In the genomic region with DNA sequence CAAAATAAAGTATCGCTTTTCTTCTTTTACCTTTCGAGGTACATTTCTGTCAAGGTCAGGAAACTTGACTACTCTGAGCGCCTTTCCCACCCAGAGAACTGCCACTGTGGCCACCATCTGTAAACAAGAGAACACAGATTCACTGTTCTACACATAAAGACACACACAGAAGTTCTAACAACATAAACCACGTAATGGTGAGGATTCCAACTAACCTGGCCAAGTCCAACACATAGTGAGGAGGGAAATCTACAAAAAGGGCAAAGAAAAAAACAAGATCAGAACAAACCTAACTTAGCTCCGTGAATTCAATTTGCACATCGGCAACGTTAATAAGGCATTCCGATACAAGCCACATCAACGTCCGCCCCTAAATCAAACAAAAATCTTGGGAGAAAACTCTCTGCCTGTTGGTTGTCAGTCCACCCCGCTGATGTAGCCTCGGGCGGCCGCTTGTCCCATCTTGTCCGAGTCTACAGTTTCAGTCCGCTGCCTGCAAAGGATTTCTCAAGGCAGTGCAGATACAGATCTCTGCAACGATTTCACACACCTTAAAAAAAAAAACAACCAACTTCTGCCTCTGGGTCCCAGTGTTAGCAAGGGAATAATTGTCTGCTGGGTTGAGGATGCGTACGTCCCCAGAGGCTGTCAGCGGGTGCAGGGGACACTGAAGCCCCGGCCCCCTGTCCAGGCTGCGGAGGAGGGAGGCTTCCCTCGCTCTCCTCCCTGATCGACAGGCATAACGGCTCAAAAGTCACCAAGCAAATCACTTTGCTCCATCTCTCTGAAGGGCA, we compare ENCODE assay signal across 8 cellular contexts. TPM values are rescaled to one million over a fixed set of nuclear protein-coding genes. Genes with fewer than 3 reads are reported as not detected.
DNase-seq lines count a peak whose midpoint lies in the region; ATAC-seq, FAIRE-seq and TF ChIP-seq lines count a peak whose summit lies in the region.

No MANE protein-coding gene starts in this region.

- H3K27me3 ChIP-seq in ACC112 (ENCODE audit: insufficient read depth, low read length) (no peaks in the 10 kb centered on the region), heart left ventricle (no peaks in the 10 kb centered on the region), parathyroid adenoma (ENCODE audit: control insufficient read depth, insufficient read depth, low read length) (no peaks in the 10 kb centered on the region)

- TF ChIP-seq CTCF in heart left ventricle (IDR thresholded peaks at IDR 0.05) (no peak), parathyroid adenoma (IDR thresholded peaks at IDR 0.05) (no peak)

- 2 to 4% (median 4%) methylated on average over 25 of the region's 25 CpGs for WGBS in adipose tissue, 3 donors
- WGBS in heart left ventricle, 4 donors = 2 to 4% (median 3%) methylated on average over 22 to 25 of the region's 25 CpGs

- H3K9ac ChIP-seq in parathyroid adenoma = no peak overlapping the region

- 0 out of 2 replicates have a peak, but pooled peaks cover 3% of the 10 kb centered on the region for H3K36me3 ChIP-seq in ACC112 (ENCODE audit: insufficient read depth, low read length)
- H3K36me3 ChIP-seq in heart left ventricle = peaks cover 0 to 31% (median 24%) of the 10 kb centered on the region in 9 donors
- H3K36me3 ChIP-seq in parathyroid adenoma (ENCODE audit: control insufficient read depth, insufficient read depth, low read length) = no peaks in the 10 kb centered on the region

- H3K4me3 ChIP-seq in ACC112 (ENCODE audit: low read depth, low read length) (peak overlapping the region; percentile 91), heart left ventricle (peak overlapping the region; percentile 70 to 95 (median 80)), parathyroid adenoma (ENCODE audit: low read depth, low read length) (peak overlapping the region; percentile 80)

- H3K4me1 ChIP-seq in ACC112 (ENCODE audit: control insufficient read depth, insufficient read depth, low read length, unreplicated experiment) = peaks cover 12% of the 10 kb centered on the region
- peaks cover 0 to 28% (median 22%) of the 10 kb centered on the region in 12 donors for H3K4me1 ChIP-seq in heart left ventricle
- no peaks in the 10 kb centered on the region for H3K4me1 ChIP-seq in parathyroid adenoma

- DNase-seq in GM12891 (ENCODE audit: insufficient read length, low spot score) (no peak), NCI-H748 treated with DMSO at 0.1 percent for 48 hours (lab: John Stamatoyannopoulos, UW) (peak; percentile 6), heart left ventricle (peak; percentile 18 to 64 (median 35)), NCI-H2196 (lab: John Stamatoyannopoulos, UW; ENCODE audit: unreplicated experiment) (no peak)

- H2AFZ ChIP-seq in ACC112 (ENCODE audit: low read length, unreplicated experiment) (peak overlapping the region; percentile 78), parathyroid adenoma (peak overlapping the region; percentile 72)

- ATAC-seq in HG02885 (IDR thresholded peaks at IDR 0.05; ENCODE audit: poor library complexity, unreplicated experiment) (peak; percentile 16), heart left ventricle (peak; percentile 21 to 43 (median 30))

- H3K9me3 ChIP-seq in heart left ventricle (no peaks in the 10 kb centered on the region), parathyroid adenoma (ENCODE audit: control insufficient read depth, low read length) (no peaks in the 10 kb centered on the region)

- peak overlapping the region; percentile 93 for H3K4me2 ChIP-seq in parathyroid adenoma (ENCODE audit: low read length)

- H3K27ac ChIP-seq in ACC112 (ENCODE audit: low read depth, low read length) (peak overlapping the region; percentile 45; the same call in 1 of the 2 replicates), adipose tissue (ENCODE audit: low read depth, low read length) (peak overlapping the region; percentile 14), heart left ventricle (peak overlapping the region; percentile 88 to 99 (median 96)), parathyroid adenoma (peak overlapping the region; percentile 70)

- intact Hi-C loops in heart left ventricle (cut with DNase I) = loop anchor here in 6 of 10 donors (5.0 to 10.0 kb wide), 8 partner anchors 41 to 298 kb away; partner anchors contain the start of genes DNAI4 (in 1 of the 6), DYNLT5 (in 1 of the 6) and MIER1 (in 1 of the 6)

- peaks cover 23% of the 10 kb centered on the region for H3K79me2 ChIP-seq in ACC112 (ENCODE audit: control insufficient read depth, insufficient read depth, low read length, unreplicated experiment)
- no peaks in the 10 kb centered on the region for H3K79me2 ChIP-seq in parathyroid adenoma

- TF ChIP-seq POLR2A in GM12891 (IDR thresholded peaks at IDR 0.05; ENCODE audit: low read depth, low read length) (0 out of 2 replicates have a peak, but pooled peaks have one; percentile 1), heart left ventricle (IDR thresholded peaks at IDR 0.05) (no peak)

- FAIRE-seq in GM12891 (lab: Jason Lieb, UNC) = peak; percentile 69

TF ChIP-seq in GM12891, 5 proteins besides CTCF, POLR2A, EP300 and RAD21:
- TF ChIP-seq PAX5 (IDR thresholded peaks at IDR 0.05; ENCODE audit: insufficient read depth, low read length, severe bottlenecking) = no peak
- no peak for TF ChIP-seq POLR2AphosphoS5 (IDR thresholded peaks at IDR 0.05; ENCODE audit: low read depth, low read length)
- no peak for TF ChIP-seq POU2F2 (IDR thresholded peaks at IDR 0.05; ENCODE audit: low read depth, low read length)
- no peak for TF ChIP-seq TAF1 (IDR thresholded peaks at IDR 0.05; ENCODE audit: low read depth, low read length)
- TF ChIP-seq SPI1 (IDR thresholded peaks at IDR 0.05; ENCODE audit: low read depth, low read length) = no peak

RNA-seq across cellular contexts. Expression of gene SLC35D1, which starts 1.0 kb away (rescaled TPM):
- 3.5 TPM for polyA plus RNA-seq in GM12891 (2012; ENCODE audit: low read depth, missing spikeins)
- polyA plus RNA-seq in adipose tissue = 1 to 10 TPM; 2.4 to 3.5 (median 2.7) TPM
- 1 to 10 TPM; 2.9 to 6.8 (median 4.2) TPM for total RNA-seq in heart left ventricle
- polyA plus RNA-seq in heart left ventricle = 1 to 10 TPM; 1.8 to 3.1 TPM

Comparison
In these comparisons a context has a peak if more than half of its experiments do, and no peak if none do; other contexts are left out.
1. H3K27ac ChIP-seq: peak in every context shown above with its lines; median percentile 96 in heart left ventricle; 70 in parathyroid adenoma; 45 in ACC112; 14 in adipose tissue.
2. DNase-seq: peak in NCI-H748 treated with DMSO at 0.1 percent for 48 hours (single experiment) and heart left ventricle (5 of 5); none in GM12891 (single experiment) and NCI-H2196 (single experiment).
3. Peak in every context shown above with its lines, with median percentiles within 50 percentile points of each other: H3K4me3 ChIP-seq.